18 cellular contexts compared by ENCODE assay signal in the genomic region with DNA sequence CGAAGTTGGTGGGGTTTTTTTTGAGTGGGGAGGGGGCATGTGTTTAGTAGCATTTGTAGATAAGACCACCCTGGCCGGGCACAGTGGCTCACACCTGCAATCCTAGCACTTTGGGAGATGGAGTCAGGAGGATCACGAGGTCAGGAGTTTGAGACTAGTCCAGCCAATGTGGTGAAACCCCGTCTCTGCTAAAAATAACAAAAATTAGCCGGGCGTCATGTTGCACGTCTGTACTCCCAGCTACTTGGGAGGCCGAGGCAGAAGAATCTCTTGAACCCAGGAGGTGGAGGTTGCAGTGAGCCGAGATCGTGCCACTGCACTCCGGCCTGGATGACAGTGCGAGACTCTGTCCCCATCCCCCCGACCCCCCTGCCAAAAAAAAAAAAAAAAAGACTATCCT. TPM values are rescaled to one million over a fixed set of nuclear protein-coding genes. Genes with fewer than 3 reads are reported as not detected.
DNase-seq lines count a peak whose midpoint lies in the region; ATAC-seq and TF ChIP-seq lines count a peak whose summit lies in the region.
"Had no signal": no experiment of that assay in that cellular context is flagged by ENCODE, and none has a peak within 500 bp of the region (broad histone marks: within the 10 kb centered on the region; RNA-seq: fewer than 3 reads in every experiment).

No MANE protein-coding gene starts in this region.

- no peaks in the 10 kb centered on the region; the same call in 1 of the 2 replicates for H3K79me2 ChIP-seq in KMS-11 (ENCODE audit: insufficient read depth, low read depth)

- peak; percentile 84 to 85 for ATAC-seq in gastrocnemius medialis
- ATAC-seq: Panc1 had no signal

- H3K4me3 Mint-ChIP-seq in activated naive CD8-positive, alpha-beta T cell treated with anti-CD3 and anti-CD28 coated beads for 36 hours, result no peak overlapping the region

- TF ChIP-seq POLR2A in gastrocnemius medialis (IDR thresholded peaks at IDR 0.05), result no peak

- H3K4me3 ChIP-seq in KMS-11 (IDR thresholded peaks at IDR 0.05; ENCODE audit: insufficient read depth, low read depth, low read length) (no peak overlapping the region), fibroblast of pulmonary artery (replicated peaks; ENCODE audit: low read depth, low read length) (no peak overlapping the region), gastrocnemius medialis (no peak overlapping the region)
- H3K4me3 ChIP-seq: BLaER1 treated with 17β-estradiol and CSF1 and Interleukin-3, amounts not matched to agents 10 nM and 100 nM; GM23248; MG63 had no signal

- H3K9ac ChIP-seq in KMS-11, result no peak overlapping the region
- H3K9ac ChIP-seq: BLaER1 treated with 17β-estradiol and CSF1 and Interleukin-3, amounts not matched to agents 10 nM and 100 nM; GM23248 had no signal

- intact Hi-C loops in gastrocnemius medialis (cut with DNase I; ENCODE audit: low total_unique reads), result no loop called here

- H3K27me3 ChIP-seq in KMS-11 (ENCODE audit: insufficient read depth, low read depth) (no peaks in the 10 kb centered on the region), gastrocnemius medialis (no peaks in the 10 kb centered on the region)
- H3K27me3 ChIP-seq: BLaER1 treated with 17β-estradiol and CSF1 and Interleukin-3, amounts not matched to agents 10 nM and 100 nM; MG63 had no signal

- H3K4me2 ChIP-seq in KMS-11, result peak overlapping the region; percentile 62
- H3K4me2 ChIP-seq: BLaER1 treated with 17β-estradiol and CSF1 and Interleukin-3, amounts not matched to agents 10 nM and 100 nM had no signal

- H3K9me3 Mint-ChIP-seq in activated naive CD8-positive, alpha-beta T cell treated with anti-CD3 and anti-CD28 coated beads for 36 hours, result no peaks in the 10 kb centered on the region

- H3K27me3 Mint-ChIP-seq in activated naive CD8-positive, alpha-beta T cell treated with anti-CD3 and anti-CD28 coated beads for 36 hours, result no peaks in the 10 kb centered on the region

- no peaks in the 10 kb centered on the region for H3K9me3 ChIP-seq in gastrocnemius medialis
- H3K9me3 ChIP-seq: BLaER1 treated with 17β-estradiol and CSF1 and Interleukin-3, amounts not matched to agents 10 nM and 100 nM; MG63 had no signal

- H3K36me3 Mint-ChIP-seq in activated naive CD8-positive, alpha-beta T cell treated with anti-CD3 and anti-CD28 coated beads for 36 hours, result no peaks in the 10 kb centered on the region

- H3K4me1 ChIP-seq in KMS-11 (ENCODE audit: low read depth, poor library complexity, severe bottlenecking) (peaks cover 41% of the 10 kb centered on the region), gastrocnemius medialis (peaks cover 44 to 55% of the 10 kb centered on the region in 2 donors)
- H3K4me1 ChIP-seq: BLaER1 treated with 17β-estradiol and CSF1 and Interleukin-3, amounts not matched to agents 10 nM and 100 nM had no signal

- in situ Hi-C loops in gastrocnemius medialis (cut with MboI; ENCODE audit: low sequenced_read_pairs in 4 of 4), result no loop called here

- TF ChIP-seq CTCF in KMS-11 (conservative IDR thresholded peaks at IDR 0.05; ENCODE audit: low read depth, low read length), result no peak
- no peak for TF ChIP-seq CTCF in fibroblast of pulmonary artery (IDR thresholded peaks at IDR 0.05; ENCODE audit: low read length, missing control alignments)
- no peak for TF ChIP-seq CTCF in gastrocnemius medialis (IDR thresholded peaks at IDR 0.05 in 4 of 5, conservative IDR thresholded peaks at IDR 0.05 in 1 of 5)

- no peak overlapping the region for H3K27ac Mint-ChIP-seq in activated naive CD8-positive, alpha-beta T cell treated with anti-CD3 and anti-CD28 coated beads for 36 hours

- peak; percentile 8 for DNase-seq in DMS 273 (lab: John Stamatoyannopoulos, UW; ENCODE audit: unreplicated experiment)
- DNase-seq in DMS 273 treated with DMSO at 0.1 percent for 48 hours (lab: John Stamatoyannopoulos, UW), result no peak
- DNase-seq in fibroblast of pulmonary artery (ENCODE audit: low read depth), result peak; percentile 41
- DNase-seq in gastrocnemius medialis, result peak; percentile 55 to 79
- no peak for DNase-seq in hepatic stellate cell (ENCODE audit: low spot score)
- DNase-seq in HUDEP-2 (lab: John Stamatoyannopoulos, UW; ENCODE audit: unreplicated experiment in 76 of 76), result no peak
- DNase-seq in activated naive CD8-positive, alpha-beta T cell treated with anti-CD3 and anti-CD28 coated beads for 36 hours, result no peak
- DNase-seq: GM23248, KG1, MG63, NCI-H187 treated with DMSO at 0.1 percent for 48 hours, NCI-H446, NCI-H748 treated with DMSO at 0.1 percent for 48 hours, SHP77 treated with DMSO at 0.1 percent for 48 hours had no signal

- H3K36me3 ChIP-seq in KMS-11 (ENCODE audit: insufficient read depth) (no peaks in the 10 kb centered on the region), gastrocnemius medialis (no peaks in the 10 kb centered on the region)
- H3K36me3 ChIP-seq: BLaER1 treated with 17β-estradiol and CSF1 and Interleukin-3, amounts not matched to agents 10 nM and 100 nM; MG63 had no signal

- peak overlapping the region; percentile 17; the same call in 1 of the 2 replicates for H3K27ac ChIP-seq in KMS-11
- H3K27ac ChIP-seq in gastrocnemius medialis, result peak overlapping the region; percentile 67 to 91 (median 76)
- H3K27ac ChIP-seq: 22Rv1; BLaER1 treated with 17β-estradiol and CSF1 and Interleukin-3, amounts not matched to agents 10 nM and 100 nM; GM23248 had no signal

- H3K4me1 Mint-ChIP-seq in activated naive CD8-positive, alpha-beta T cell treated with anti-CD3 and anti-CD28 coated beads for 36 hours, result no peaks in the 10 kb centered on the region

- no peaks in the 10 kb centered on the region for H4K20me1 ChIP-seq in KMS-11 (ENCODE audit: insufficient read depth)
- H4K20me1 ChIP-seq: BLaER1 treated with 17β-estradiol and CSF1 and Interleukin-3, amounts not matched to agents 10 nM and 100 nM had no signal

- peak overlapping the region; percentile 42; the same call in 1 of the 2 replicates for H2AFZ ChIP-seq in KMS-11 (ENCODE audit: low read depth)
- H2AFZ ChIP-seq: GM23248 had no signal

RNA-seq across cellular contexts. Expression of gene CECR2, which starts 34.6 kb away (rescaled TPM):
- 10 to 100 TPM; 12.3 to 29.6 (median 20.4) TPM for total RNA-seq in gastrocnemius medialis
- total RNA-seq in activated naive CD8-positive, alpha-beta T cell treated with anti-CD3 and anti-CD28 coated beads for 36 hours, result under 1 TPM; 0.10 to 0.26 TPM
- total RNA-seq: GM23248 had no signal

Comparison
In these comparisons a context has a peak if more than half of its experiments do, and no peak if none do; other contexts are left out.
1. DNase-seq: peak in DMS 273 (single experiment), fibroblast of pulmonary artery (single experiment) and gastrocnemius medialis (2 of 2); none in DMS 273 treated with DMSO at 0.1 percent for 48 hours (single experiment), hepatic stellate cell (single experiment), HUDEP-2 (0 of 76) and activated naive CD8-positive, alpha-beta T cell treated with anti-CD3 and anti-CD28 coated beads for 36 hours (single experiment).
2. RNA of gene CECR2, which starts 34.6 kb away (total RNA-seq): 12.3 to 29.6 TPM in gastrocnemius medialis; 0.10 to 0.26 TPM in activated naive CD8-positive, alpha-beta T cell treated with anti-CD3 and anti-CD28 coated beads for 36 hours; every median in the first group is over 10 times any median in the second.